In genomic region chr2:215904101-215904500, GRCh38 we compare ENCODE assay signal across 14 cellular contexts.
DNase-seq lines count a peak whose midpoint lies in the region; ATAC-seq and TF ChIP-seq lines count a peak whose summit lies in the region.
"Had no signal": no experiment of that assay in that cellular context is flagged by ENCODE, and none has a peak within 500 bp of the region (broad histone marks: within the 10 kb centered on the region; RNA-seq: fewer than 3 reads in every experiment).

No MANE protein-coding gene starts in this region.

- CTCF ChIA-PET in PC-9 (lab: Charles Lee) = no interaction called here

- no peak for TF ChIP-seq CTCF in PC-9 (conservative IDR thresholded peaks at IDR 0.05)
- no peak for TF ChIP-seq CTCF in epithelial cell of proximal tubule (conservative IDR thresholded peaks at IDR 0.05; ENCODE audit: low read depth, low read length)
- no peak for TF ChIP-seq CTCF in omental fat pad (IDR thresholded peaks at IDR 0.05)

- H3F3A ChIP-seq in PC-9 (ENCODE audit: insufficient read depth, low read depth) = peaks cover 9% of the 10 kb centered on the region; the same call in 1 of the 2 replicates

- no TSS peak for BruUV-seq in PC-9 (replicated peaks; lab: Mats Ljungman, UMichigan)

- peaks cover 20% of the 10 kb centered on the region for H3K4me1 ChIP-seq in PC-9 (replicated peaks; ENCODE audit: insufficient read depth)
- no peaks in the 10 kb centered on the region for H3K4me1 ChIP-seq in effector memory CD4-positive, alpha-beta T cell (ENCODE audit: control insufficient read depth, insufficient read depth, low read length, poor library complexity, severe bottlenecking)
- H3K4me1 ChIP-seq: body of pancreas, testis had no signal

- no peaks in the 10 kb centered on the region for H3K79me2 ChIP-seq in PC-9 (ENCODE audit: low read depth)

- no peaks in the 10 kb centered on the region for H3K27me3 ChIP-seq in PC-9 (ENCODE audit: insufficient read depth, low read depth)
- H3K27me3 ChIP-seq in effector memory CD4-positive, alpha-beta T cell (replicated peaks; ENCODE audit: control insufficient read depth, insufficient read depth, low read length, poor library complexity, severe bottlenecking) = no peaks in the 10 kb centered on the region
- H3K27me3 ChIP-seq: body of pancreas, testis had no signal

- 0 out of 2 replicates have a peak overlapping the region, but pooled peaks have one; percentile 28 for H2AFZ ChIP-seq in PC-9
- H2AFZ ChIP-seq: GM23338 had no signal

- no peaks in the 10 kb centered on the region for H3K9me3 ChIP-seq in PC-9 (ENCODE audit: insufficient read depth, low read depth)
- no peaks in the 10 kb centered on the region for H3K9me3 ChIP-seq in effector memory CD4-positive, alpha-beta T cell (ENCODE audit: control insufficient read depth, low read length)
- H3K9me3 ChIP-seq: body of pancreas, testis had no signal

- no peaks in the 10 kb centered on the region for H3K36me3 ChIP-seq in PC-9 (ENCODE audit: low read depth)
- H3K36me3 ChIP-seq in effector memory CD4-positive, alpha-beta T cell (ENCODE audit: control insufficient read depth, insufficient read depth, low read length) = no peaks in the 10 kb centered on the region

- DNase-seq in HCEC 1CT (peak; percentile 69), PC-9 (peak; percentile 7 to 80), epithelial cell of proximal tubule (ENCODE audit: low read depth) (peak; percentile 71), omental fat pad (ENCODE audit: low spot score) (no peak), superior temporal gyrus (ENCODE audit: extremely low spot score) (no peak)
- no peak for DNase-seq in effector memory CD4-positive, alpha-beta T cell
- DNase-seq: activated CD4-positive, alpha-beta T cell treated with anti-CD3 and anti-CD28 coated beads for 4 hours; NCI-H1436; NCI-H774; testis had no signal

- H3K4me3 ChIP-seq in PC-9 (no peak overlapping the region), epithelial cell of proximal tubule (ENCODE audit: low read depth, low read length) (no peak overlapping the region)
- H3K4me3 ChIP-seq in effector memory CD4-positive, alpha-beta T cell (ENCODE audit: insufficient read depth, low read depth, low read length, poor library complexity, severe bottlenecking) = no peak overlapping the region
- H3K4me3 ChIP-seq: body of pancreas, GM23338, testis had no signal

- H3K27ac ChIP-seq in PC-9 = peak overlapping the region; percentile 24
- no peak overlapping the region for H3K27ac ChIP-seq in effector memory CD4-positive, alpha-beta T cell (ENCODE audit: insufficient read depth, low read length, poor library complexity, severe bottlenecking)
- H3K27ac ChIP-seq: body of pancreas, testis had no signal

- POLR2A ChIA-PET in PC-9 (lab: Charles Lee; ENCODE audit: unreplicated experiment) = no interaction called here

- peak overlapping the region; percentile 17 for H3K4me2 ChIP-seq in PC-9
- H3K4me2 ChIP-seq: GM23338 had no signal

- peak; percentile 44 for ATAC-seq in omental fat pad (ENCODE audit: low FRiP score)
- ATAC-seq in GM21367 (IDR thresholded peaks at IDR 0.05; ENCODE audit: unreplicated experiment) = no peak
- ATAC-seq in GM18873 (IDR thresholded peaks at IDR 0.05; ENCODE audit: low FRiP score, unreplicated experiment) = no peak
- ATAC-seq: body of pancreas, GM23338 had no signal

- H3K9me2 ChIP-seq in PC-9 (ENCODE audit: insufficient read depth) = no peaks in the 10 kb centered on the region

- intact Hi-C loops in PC-9 (cut with micrococcal nuclease; ENCODE audit: unreplicated experiment) = loop anchor here (10.0 kb wide), 1 partner anchor 289 kb away; no protein-coding TSS in a partner anchor

- H4K20me1 ChIP-seq in PC-9 (ENCODE audit: insufficient read depth) = no peaks in the 10 kb centered on the region

Comparison
In these comparisons a context has a peak if more than half of its experiments do, and no peak if none do; other contexts are left out.
1. DNase-seq: peak in HCEC 1CT (single experiment), PC-9 (2 of 2) and epithelial cell of proximal tubule (single experiment); none in omental fat pad (single experiment), effector memory CD4-positive, alpha-beta T cell (0 of 3) and superior temporal gyrus (single experiment).